In genomic region chr13:99282264-99283231, GRCh38 we compare ENCODE assay signal across 9 cellular contexts. TPM values are rescaled to one million over a fixed set of nuclear protein-coding genes. Genes with fewer than 3 reads are reported as not detected.
A peak's percentile ranks its signal among the peaks of the same experiment; 100 is the strongest.
DNase-seq lines count a peak whose midpoint lies in the region; ATAC-seq and FAIRE-seq lines count a peak whose summit lies in the region.
"Had no signal": no experiment of that assay in that cellular context is flagged by ENCODE, and none has a peak within 500 bp of the region (broad histone marks: within the 10 kb centered on the region; RNA-seq: fewer than 3 reads in every experiment).

No MANE protein-coding gene starts in this region.

- peaks cover 93% of the 10 kb centered on the region for H3K4me1 Mint-ChIP-seq in activated T-cell treated with anti-CD3 and anti-CD28 coated beads, Interleukin-2, amount 50 U/mL, for 4 hours (ENCODE audit: low read depth)
- peaks cover 73% of the 10 kb centered on the region for H3K4me1 Mint-ChIP-seq in activated naive CD8-positive, alpha-beta T cell treated with anti-CD3 and anti-CD28 coated beads, Interleukin-2, amount 10 ng/mL, durations not matched to agents 7 days and 5 days
- H3K4me1 Mint-ChIP-seq in stimulated activated naive CD8-positive, alpha-beta T cell treated with anti-CD3 and anti-CD28 coated beads, Interleukin-15, amount 100 ng/mL, for 72 hours: peaks cover 98% of the 10 kb centered on the region

- no peak for FAIRE-seq in RCC 7860 (lab: Jason Lieb, UNC)

- ATAC-seq in activated T-cell treated with anti-CD3 and anti-CD28 coated beads, Interleukin-2, amount 50 U/mL, for 4 hours: peak in 1 of 2 donors; percentile 12
- ATAC-seq in HG03039 (IDR thresholded peaks at IDR 0.05; ENCODE audit: unreplicated experiment): peak; percentile 57
- ATAC-seq in activated naive CD8-positive, alpha-beta T cell treated with anti-CD3 and anti-CD28 coated beads, Interleukin-2, amount 10 ng/mL, durations not matched to agents 7 days and 5 days (ENCODE audit: low read depth): peak; percentile 17
- ATAC-seq in stimulated activated naive CD8-positive, alpha-beta T cell treated with anti-CD3 and anti-CD28 coated beads, Interleukin-15, amount 100 ng/mL, for 72 hours: no peak

- H3K9me3 Mint-ChIP-seq in activated T-cell treated with anti-CD3 and anti-CD28 coated beads, Interleukin-2, amount 50 U/mL, for 4 hours: no peaks in the 10 kb centered on the region
- H3K9me3 Mint-ChIP-seq in activated naive CD8-positive, alpha-beta T cell treated with anti-CD3 and anti-CD28 coated beads, Interleukin-2, amount 10 ng/mL, durations not matched to agents 7 days and 5 days: no peaks in the 10 kb centered on the region
- H3K9me3 Mint-ChIP-seq in stimulated activated naive CD8-positive, alpha-beta T cell treated with anti-CD3 and anti-CD28 coated beads, Interleukin-15, amount 100 ng/mL, for 72 hours: no peaks in the 10 kb centered on the region

- no peaks in the 10 kb centered on the region for H3K27me3 Mint-ChIP-seq in activated T-cell treated with anti-CD3 and anti-CD28 coated beads, Interleukin-2, amount 50 U/mL, for 4 hours (ENCODE audit: low read depth)
- no peaks in the 10 kb centered on the region for H3K27me3 Mint-ChIP-seq in activated naive CD8-positive, alpha-beta T cell treated with anti-CD3 and anti-CD28 coated beads, Interleukin-2, amount 10 ng/mL, durations not matched to agents 7 days and 5 days
- H3K27me3 Mint-ChIP-seq in stimulated activated naive CD8-positive, alpha-beta T cell treated with anti-CD3 and anti-CD28 coated beads, Interleukin-15, amount 100 ng/mL, for 72 hours: no peaks in the 10 kb centered on the region

- peaks cover 24% of the 10 kb centered on the region for H3K36me3 Mint-ChIP-seq in activated T-cell treated with anti-CD3 and anti-CD28 coated beads, Interleukin-2, amount 50 U/mL, for 4 hours (ENCODE audit: insufficient read depth)
- peaks cover 47% of the 10 kb centered on the region for H3K36me3 Mint-ChIP-seq in activated naive CD8-positive, alpha-beta T cell treated with anti-CD3 and anti-CD28 coated beads, Interleukin-2, amount 10 ng/mL, durations not matched to agents 7 days and 5 days

- POLR2A ChIA-PET in activated naive CD8-positive, alpha-beta T cell treated with anti-CD3 and anti-CD28 coated beads, Interleukin-2, amount 10 ng/mL, durations not matched to agents 7 days and 5 days (lab: Charles Lee): interaction anchor here (0.6 kb wide), 1 partner anchor 8 kb away, joined by 4 read pairs; no protein-coding TSS in a partner anchor

- DNase-seq in activated T-cell treated with anti-CD3 and anti-CD28 coated beads, Interleukin-2, amount 50 U/mL, for 4 hours: no peak
- no peak for DNase-seq in activated T-cell treated with anti-CD3 and anti-CD28 coated beads for 4 hours
- DNase-seq in activated naive CD8-positive, alpha-beta T cell treated with anti-CD3 and anti-CD28 coated beads, Interleukin-2, amount 10 ng/mL, durations not matched to agents 7 days and 5 days: no peak
- DNase-seq in stimulated activated naive CD8-positive, alpha-beta T cell treated with anti-CD3 and anti-CD28 coated beads, Interleukin-15, amount 100 ng/mL, for 72 hours: no peak
- no peak for DNase-seq in RCC 7860 (ENCODE audit: low spot score)
- DNase-seq in NCI-H526 (lab: John Stamatoyannopoulos, UW): no peak
- DNase-seq in activated CD4-positive, CD25-positive, alpha-beta regulatory T cell (lab: John Stamatoyannopoulos, UW): no peak

- peak overlapping the region; percentile 51 for H3K4me3 Mint-ChIP-seq in activated T-cell treated with anti-CD3 and anti-CD28 coated beads, Interleukin-2, amount 50 U/mL, for 4 hours
- peak overlapping the region; percentile 20 for H3K4me3 Mint-ChIP-seq in activated naive CD8-positive, alpha-beta T cell treated with anti-CD3 and anti-CD28 coated beads, Interleukin-2, amount 10 ng/mL, durations not matched to agents 7 days and 5 days
- H3K4me3 Mint-ChIP-seq in stimulated activated naive CD8-positive, alpha-beta T cell treated with anti-CD3 and anti-CD28 coated beads, Interleukin-15, amount 100 ng/mL, for 72 hours: peak overlapping the region; percentile 33 to 36

- peak overlapping the region; percentile 37 for H3K27ac Mint-ChIP-seq in activated naive CD8-positive, alpha-beta T cell treated with anti-CD3 and anti-CD28 coated beads, Interleukin-2, amount 10 ng/mL, durations not matched to agents 7 days and 5 days
- H3K27ac Mint-ChIP-seq in stimulated activated naive CD8-positive, alpha-beta T cell treated with anti-CD3 and anti-CD28 coated beads, Interleukin-15, amount 100 ng/mL, for 72 hours: peak overlapping the region in 1 of 2 donors; percentile 41

RNA-seq across cellular contexts. Expression of gene GPR18, which starts 24.4 kb away (rescaled TPM):
- total RNA-seq in activated T-cell treated with anti-CD3 and anti-CD28 coated beads, Interleukin-2, amount 50 U/mL, for 4 hours: 1 to 10 TPM; 3.3 to 4.0 (median 3.9) TPM
- total RNA-seq in activated naive CD8-positive, alpha-beta T cell treated with anti-CD3 and anti-CD28 coated beads, Interleukin-2, amount 10 ng/mL, durations not matched to agents 7 days and 5 days: 10 to 100 TPM; 25.5 to 25.9 TPM
- total RNA-seq: lung microvascular endothelial cell had no signal

RNA-seq across cellular contexts. Expression of gene GPR183, which starts 24.7 kb away (rescaled TPM):
- total RNA-seq in activated T-cell treated with anti-CD3 and anti-CD28 coated beads, Interleukin-2, amount 50 U/mL, for 4 hours: 10 to 100 TPM; 48.6 to 86.8 (median 65.7) TPM
- total RNA-seq in activated naive CD8-positive, alpha-beta T cell treated with anti-CD3 and anti-CD28 coated beads, Interleukin-2, amount 10 ng/mL, durations not matched to agents 7 days and 5 days: 10 to 100 TPM; 36.4 to 44.9 TPM

Comparison
In these comparisons a context has a peak if more than half of its experiments do, and no peak if none do; other contexts are left out.
1. RNA of gene GPR18, which starts 24.4 kb away (total RNA-seq): 25.5 to 25.9 TPM in activated naive CD8-positive, alpha-beta T cell treated with anti-CD3 and anti-CD28 coated beads, Interleukin-2, amount 10 ng/mL, durations not matched to agents 7 days and 5 days; 3.3 to 4.0 TPM in activated T-cell treated with anti-CD3 and anti-CD28 coated beads, Interleukin-2, amount 50 U/mL, for 4 hours; every median in the first group is over 4 times any median in the second.
2. Peak in every context shown above with its lines, with median percentiles within 50 percentile points of each other: H3K4me3 Mint-ChIP-seq.